Comparison of ENCODE assay signal across 8 cellular contexts in genomic region chr1:235971571-235972315, GRCh38.
DNase-seq lines count a peak whose midpoint lies in the region; ATAC-seq and TF ChIP-seq lines count a peak whose summit lies in the region.

No MANE protein-coding gene starts in this region.

- peak overlapping the region; percentile 64 for H3K27ac Mint-ChIP-seq in activated T-helper 17 cell treated with anti-CD3 and anti-CD28 coated beads, Interleukin-2, amount 50 U/mL, for 72 hours
- H3K27ac Mint-ChIP-seq in natural killer cell treated with Interleukin-12 subunit alpha and Interleukin-12 subunit beta and Interleukin-15 and Interleukin-18, amount 100 ng/mL, for 72 hours = peak overlapping the region; percentile 86 to 88

- peaks cover 3% of the 10 kb centered on the region for H3K27me3 Mint-ChIP-seq in activated T-helper 17 cell treated with anti-CD3 and anti-CD28 coated beads, Interleukin-2, amount 50 U/mL, for 72 hours
- peaks cover 0 to 4% of the 10 kb centered on the region in 2 donors for H3K27me3 Mint-ChIP-seq in natural killer cell treated with Interleukin-12 subunit alpha and Interleukin-12 subunit beta and Interleukin-15 and Interleukin-18, amount 100 ng/mL, for 72 hours

- H3K9me3 ChIP-seq in Karpas-422 (ENCODE audit: low read length) = no peaks in the 10 kb centered on the region

- H3K9ac ChIP-seq in Karpas-422 (ENCODE audit: low read length) = peak overlapping the region; percentile 67

- H3K4me3 Mint-ChIP-seq in activated T-helper 17 cell treated with anti-CD3 and anti-CD28 coated beads, Interleukin-2, amount 50 U/mL, for 72 hours = peak overlapping the region; percentile 73
- H3K4me3 Mint-ChIP-seq in natural killer cell treated with Interleukin-12 subunit alpha and Interleukin-12 subunit beta and Interleukin-15 and Interleukin-18, amount 100 ng/mL, for 72 hours = peak overlapping the region; percentile 91

- DNase-seq in ELF-1 (ENCODE audit: low read depth, low spot score) (peak; percentile 98), Karpas-422 (peak; percentile 96), RKO (ENCODE audit: low spot score) (peak; percentile 88), fibroblast of pulmonary artery (ENCODE audit: low read depth) (peak; percentile 96)
- DNase-seq in natural killer cell treated with Interleukin-12 subunit alpha and Interleukin-12 subunit beta and Interleukin-15 and Interleukin-18, amount 100 ng/mL, for 72 hours (ENCODE audit: low spot score) = peak; percentile 83
- peak; percentile 80 for DNase-seq in stimulated activated naive CD4-positive, alpha-beta T cell treated with Interleukin-2 at 50 U/mL for 16 hours (lab: John Stamatoyannopoulos, UW)

- H3K4me1 ChIP-seq in Karpas-422 (ENCODE audit: low read length) = peaks cover 13% of the 10 kb centered on the region

- H3K9me3 Mint-ChIP-seq in activated T-helper 17 cell treated with anti-CD3 and anti-CD28 coated beads, Interleukin-2, amount 50 U/mL, for 72 hours = no peaks in the 10 kb centered on the region
- no peaks in the 10 kb centered on the region for H3K9me3 Mint-ChIP-seq in natural killer cell treated with Interleukin-12 subunit alpha and Interleukin-12 subunit beta and Interleukin-15 and Interleukin-18, amount 100 ng/mL, for 72 hours

- peak overlapping the region; percentile 62 for H3K4me3 ChIP-seq in Karpas-422 (ENCODE audit: low read length)
- H3K4me3 ChIP-seq in fibroblast of pulmonary artery (replicated peaks; ENCODE audit: low read depth, low read length) = peak overlapping the region; percentile 15

- no peaks in the 10 kb centered on the region for H3K36me3 ChIP-seq in Karpas-422 (ENCODE audit: insufficient read depth, low read length)

- no peaks in the 10 kb centered on the region for H3K9me2 ChIP-seq in Karpas-422 (replicated peaks; ENCODE audit: insufficient read depth, low read length)

- peak overlapping the region; percentile 86 for H3K4me2 ChIP-seq in Karpas-422 (ENCODE audit: low read depth, low read length, poor library complexity, severe bottlenecking)

- H4K20me1 ChIP-seq in Karpas-422 (ENCODE audit: insufficient read depth, low read depth, low read length) = no peaks in the 10 kb centered on the region

- no peaks in the 10 kb centered on the region for H3K79me2 ChIP-seq in Karpas-422 (ENCODE audit: low read length)

- peak overlapping the region; percentile 98 for H2AFZ ChIP-seq in Karpas-422 (ENCODE audit: low read length)

- TF ChIP-seq CTCF in fibroblast of pulmonary artery (IDR thresholded peaks at IDR 0.05; ENCODE audit: low read length, missing control alignments) = peak; percentile 77

- no peak overlapping the region for H3K27ac ChIP-seq in Karpas-422 (ENCODE audit: low read length)

- H3K36me3 Mint-ChIP-seq in activated T-helper 17 cell treated with anti-CD3 and anti-CD28 coated beads, Interleukin-2, amount 50 U/mL, for 72 hours (ENCODE audit: low read depth) = no peaks in the 10 kb centered on the region
- no peaks in the 10 kb centered on the region for H3K36me3 Mint-ChIP-seq in natural killer cell treated with Interleukin-12 subunit alpha and Interleukin-12 subunit beta and Interleukin-15 and Interleukin-18, amount 100 ng/mL, for 72 hours

- peak; percentile 97 for ATAC-seq in GM21786 (IDR thresholded peaks at IDR 0.05; ENCODE audit: unreplicated experiment)
- ATAC-seq in activated T-helper 17 cell treated with anti-CD3 and anti-CD28 coated beads, Interleukin-2, amount 50 U/mL, for 72 hours (replicated peaks) = peak; percentile 98
- ATAC-seq in natural killer cell treated with Interleukin-12 subunit alpha and Interleukin-12 subunit beta and Interleukin-15 and Interleukin-18, amount 100 ng/mL, for 72 hours = peak; percentile 97 to 98

- H3K27me3 ChIP-seq in Karpas-422 (ENCODE audit: low read length) = no peaks in the 10 kb centered on the region

- peaks cover 15% of the 10 kb centered on the region for H3K4me1 Mint-ChIP-seq in activated T-helper 17 cell treated with anti-CD3 and anti-CD28 coated beads, Interleukin-2, amount 50 U/mL, for 72 hours
- H3K4me1 Mint-ChIP-seq in natural killer cell treated with Interleukin-12 subunit alpha and Interleukin-12 subunit beta and Interleukin-15 and Interleukin-18, amount 100 ng/mL, for 72 hours (ENCODE audit: low read depth in 2 of 2) = peaks cover 16 to 18% of the 10 kb centered on the region in 2 donors
